ENCODE assay signal across 9 cellular contexts in the genomic region with DNA sequence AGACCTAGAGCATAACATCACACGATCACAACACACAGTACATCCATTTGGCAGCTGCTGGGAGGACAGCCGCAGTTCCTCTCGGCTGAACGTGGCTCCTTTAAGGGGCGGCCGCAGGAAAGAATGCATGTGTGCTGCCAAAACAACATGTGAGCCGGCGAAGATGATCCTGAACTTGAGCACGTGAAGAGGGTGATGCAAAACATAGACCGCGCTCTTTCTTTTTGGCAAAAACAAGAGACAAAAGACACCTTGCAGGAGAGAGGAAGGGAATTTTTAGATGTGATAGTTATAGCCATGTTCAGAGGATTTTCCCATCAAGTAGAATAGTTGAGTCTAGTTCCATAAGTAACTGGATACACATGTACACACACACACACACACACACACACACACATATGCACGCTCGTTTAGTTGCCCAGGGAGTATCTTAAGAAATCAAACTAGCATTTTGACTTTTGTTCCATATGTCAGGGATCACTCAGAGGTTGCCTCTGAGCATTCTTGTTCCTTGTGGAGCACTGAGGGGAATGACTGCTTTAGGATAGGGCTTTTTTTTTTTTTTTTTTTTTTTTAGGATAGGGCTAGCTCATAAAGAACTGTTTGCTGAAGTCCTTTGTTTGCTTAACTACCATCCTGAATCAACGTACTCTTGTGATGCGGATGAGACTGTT. TPM values are rescaled to one million over a fixed set of nuclear protein-coding genes. Genes with fewer than 3 reads are reported as not detected.
DNase-seq lines count a peak whose midpoint lies in the region; ATAC-seq and TF ChIP-seq lines count a peak whose summit lies in the region.
"Had no signal": no experiment of that assay in that cellular context is flagged by ENCODE, and none has a peak within 500 bp of the region (broad histone marks: within the 10 kb centered on the region; RNA-seq: fewer than 3 reads in every experiment).

No MANE protein-coding gene starts in this region.

- no peak overlapping the region for H3K27ac Mint-ChIP-seq in natural killer cell

- no peak overlapping the region for H3K4me3 ChIP-seq in H7 (ENCODE audit: insufficient read depth, low read depth, low read length)
- H3K4me3 ChIP-seq: GM12878 had no signal

- intact Hi-C loops in posterior cingulate gyrus (cut with DNase I): no loop called here
- intact Hi-C loops in natural killer cell (cut with micrococcal nuclease): no loop called here

- no peak for ATAC-seq in natural killer cell
- no peak for ATAC-seq in HG03460 (IDR thresholded peaks at IDR 0.05; ENCODE audit: unreplicated experiment)
- ATAC-seq: GM12878 had no signal

- no peaks in the 10 kb centered on the region for H3K36me3 Mint-ChIP-seq in natural killer cell

- no peaks in the 10 kb centered on the region for H3K36me3 ChIP-seq in H7 (replicated peaks; ENCODE audit: control insufficient read depth, insufficient read depth, low read length)

- H3K4me3 Mint-ChIP-seq in natural killer cell: no peak overlapping the region

- peak; percentile 70 for DNase-seq in DMS 273 treated with DMSO at 0.1 percent for 48 hours (lab: John Stamatoyannopoulos, UW)
- DNase-seq in NCI-H748 (lab: John Stamatoyannopoulos, UW; ENCODE audit: unreplicated experiment): peak; percentile 80
- DNase-seq in fibroblast of the conjunctiva (ENCODE audit: low read depth): peak; percentile 95
- DNase-seq in posterior cingulate gyrus: peak in 7 of 10 donors; percentile 21 to 88 (median 48)
- no peak for DNase-seq in hippocampal formation (lab: John Stamatoyannopoulos, UW)
- DNase-seq in natural killer cell: no peak
- DNase-seq in H7: no peak

- H3K27me3 Mint-ChIP-seq in natural killer cell (ENCODE audit: low read depth in 2 of 2): peaks cover 5 to 6% of the 10 kb centered on the region in 2 donors

- H3K9me3 Mint-ChIP-seq in natural killer cell: no peaks in the 10 kb centered on the region

- no peak for TF ChIP-seq CTCF in natural killer cell (IDR thresholded peaks at IDR 0.05)

- H3K4me1 Mint-ChIP-seq in natural killer cell: no peaks in the 10 kb centered on the region

- H3K27me3 ChIP-seq in H7 (ENCODE audit: control insufficient read depth, insufficient read depth, low read length): no peaks in the 10 kb centered on the region

RNA-seq across cellular contexts. Expression of a gene that starts 21.7 kb away (rescaled TPM):
- 10 to 100 TPM; 52.2 to 62.5 (median 57.6) TPM for total RNA-seq in natural killer cell
- total RNA-seq in H7 (2014; rRNA removed; shearing (Covaris generic)): 23.6 and 30.7 TPM in 2 replicates

Comparison
In these comparisons a context has a peak if more than half of its experiments do, and no peak if none do; other contexts are left out.
1. DNase-seq: peak in DMS 273 treated with DMSO at 0.1 percent for 48 hours (single experiment), NCI-H748 (single experiment), fibroblast of the conjunctiva (single experiment) and posterior cingulate gyrus (7 of 10); none in hippocampal formation (0 of 2), natural killer cell (single experiment) and H7 (single experiment).